Comparison of ENCODE assay signal across 14 cellular contexts in genomic region chr16:16108759-16109158, GRCh38.
"Had no signal": no experiment of that assay in that cellular context is flagged by ENCODE, and none has a peak within 500 bp of the region (broad histone marks: within the 10 kb centered on the region; RNA-seq: fewer than 3 reads in every experiment).

No MANE protein-coding gene starts in this region.

- H3K27me3 ChIP-seq: upper lobe of right lung had no signal

- H3K9me3 Mint-ChIP-seq: activated naive CD4-positive, alpha-beta T cell treated with anti-CD3 and anti-CD28 coated beads for 36 hours; activated T-helper 1 cell treated with anti-CD3 and anti-CD28 coated beads, Interleukin-12 subunit alpha, Interleukin-12 subunit beta, Interleukin-2, Interleukin-4 antibody, amounts not matched to agents 30 ng/mL and 10 ng/mL and 1 ng/mL, durations not matched to agents 14 hours and 24 hours and 36 hours; brain had no signal

- H3K4me1 ChIP-seq: upper lobe of right lung had no signal

- H3K27me3 Mint-ChIP-seq: brain had no signal

- H3K4me1 Mint-ChIP-seq: brain had no signal

- DNase-seq: activated CD4-positive, alpha-beta T cell treated with anti-CD3 and anti-CD28 coated beads for 48 hours; activated naive CD4-positive, alpha-beta T cell treated with anti-CD3 and anti-CD28 coated beads for 36 hours; foreskin fibroblast; left ventricle myocardium superior; retina; SK-N-SH; stimulated activated CD4-positive, alpha-beta T cell treated with anti-CD3 and anti-CD28 coated beads, Interleukin-15, amount 100 ng/mL, for 24 hours; stimulated activated CD4-positive, alpha-beta T cell treated with anti-CD3 and anti-CD28 coated beads, Interleukin-4, amount 100 ng/mL, for 24 hours; T-helper 1 cell; upper lobe of right lung; WERI-Rb-1 had no signal

- ATAC-seq: esophagus mucosa, left ventricle myocardium superior, upper lobe of right lung had no signal

- H3K9ac ChIP-seq: SK-N-SH had no signal

- H3K9me3 ChIP-seq: SK-N-SH, upper lobe of right lung had no signal

- H3K4me3 Mint-ChIP-seq: activated naive CD4-positive, alpha-beta T cell treated with anti-CD3 and anti-CD28 coated beads for 36 hours; activated T-helper 1 cell treated with anti-CD3 and anti-CD28 coated beads, Interleukin-12 subunit alpha, Interleukin-12 subunit beta, Interleukin-2, Interleukin-4 antibody, amounts not matched to agents 30 ng/mL and 10 ng/mL and 1 ng/mL, durations not matched to agents 14 hours and 24 hours and 36 hours; brain had no signal

- H3K4me2 ChIP-seq: SK-N-SH had no signal

- H3K4me3 ChIP-seq: upper lobe of right lung had no signal

- H3K27ac Mint-ChIP-seq: activated naive CD4-positive, alpha-beta T cell treated with anti-CD3 and anti-CD28 coated beads for 36 hours; activated T-helper 1 cell treated with anti-CD3 and anti-CD28 coated beads, Interleukin-12 subunit alpha, Interleukin-12 subunit beta, Interleukin-2, Interleukin-4 antibody, amounts not matched to agents 30 ng/mL and 10 ng/mL and 1 ng/mL, durations not matched to agents 14 hours and 24 hours and 36 hours had no signal

- H3K27ac ChIP-seq: upper lobe of right lung, WERI-Rb-1 had no signal
